In genomic region chr22:43419371-43420080, GRCh38 we compare ENCODE assay signal across 2 cellular contexts.
TF ChIP-seq lines count a peak whose summit lies in the region.

No MANE protein-coding gene starts in this region.

TF ChIP-seq in GM23338, 12 proteins besides CTCF, POLR2A, EP300 and RAD21:
- TF ChIP-seq, protein P1, sequence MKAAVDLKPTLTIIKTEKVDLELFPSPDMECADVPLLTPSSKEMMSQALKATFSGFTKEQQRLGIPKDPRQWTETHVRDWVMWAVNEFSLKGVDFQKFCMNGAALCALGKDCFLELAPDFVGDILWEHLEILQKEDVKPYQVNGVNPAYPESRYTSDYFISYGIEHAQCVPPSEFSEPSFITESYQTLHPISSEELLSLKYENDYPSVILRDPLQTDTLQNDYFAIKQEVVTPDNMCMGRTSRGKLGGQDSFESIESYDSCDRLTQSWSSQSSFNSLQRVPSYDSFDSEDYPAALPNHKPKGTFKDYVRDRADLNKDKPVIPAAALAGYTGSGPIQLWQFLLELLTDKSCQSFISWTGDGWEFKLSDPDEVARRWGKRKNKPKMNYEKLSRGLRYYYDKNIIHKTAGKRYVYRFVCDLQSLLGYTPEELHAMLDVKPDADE (IDR thresholded peaks at IDR 0.05) = no peak
- TF ChIP-seq ZNF114 (CRISPR knock-in tag; IDR thresholded peaks at IDR 0.05) = no peak
- no peak for TF ChIP-seq ZNF462 (CRISPR knock-in tag; IDR thresholded peaks at IDR 0.05)
- no peak for TF ChIP-seq STAT1 (IDR thresholded peaks at IDR 0.05; ENCODE audit: unreplicated experiment)
- TF ChIP-seq ZNF331 (CRISPR knock-in tag; IDR thresholded peaks at IDR 0.05; ENCODE audit: low read depth) = no peak
- TF ChIP-seq, protein P2, sequence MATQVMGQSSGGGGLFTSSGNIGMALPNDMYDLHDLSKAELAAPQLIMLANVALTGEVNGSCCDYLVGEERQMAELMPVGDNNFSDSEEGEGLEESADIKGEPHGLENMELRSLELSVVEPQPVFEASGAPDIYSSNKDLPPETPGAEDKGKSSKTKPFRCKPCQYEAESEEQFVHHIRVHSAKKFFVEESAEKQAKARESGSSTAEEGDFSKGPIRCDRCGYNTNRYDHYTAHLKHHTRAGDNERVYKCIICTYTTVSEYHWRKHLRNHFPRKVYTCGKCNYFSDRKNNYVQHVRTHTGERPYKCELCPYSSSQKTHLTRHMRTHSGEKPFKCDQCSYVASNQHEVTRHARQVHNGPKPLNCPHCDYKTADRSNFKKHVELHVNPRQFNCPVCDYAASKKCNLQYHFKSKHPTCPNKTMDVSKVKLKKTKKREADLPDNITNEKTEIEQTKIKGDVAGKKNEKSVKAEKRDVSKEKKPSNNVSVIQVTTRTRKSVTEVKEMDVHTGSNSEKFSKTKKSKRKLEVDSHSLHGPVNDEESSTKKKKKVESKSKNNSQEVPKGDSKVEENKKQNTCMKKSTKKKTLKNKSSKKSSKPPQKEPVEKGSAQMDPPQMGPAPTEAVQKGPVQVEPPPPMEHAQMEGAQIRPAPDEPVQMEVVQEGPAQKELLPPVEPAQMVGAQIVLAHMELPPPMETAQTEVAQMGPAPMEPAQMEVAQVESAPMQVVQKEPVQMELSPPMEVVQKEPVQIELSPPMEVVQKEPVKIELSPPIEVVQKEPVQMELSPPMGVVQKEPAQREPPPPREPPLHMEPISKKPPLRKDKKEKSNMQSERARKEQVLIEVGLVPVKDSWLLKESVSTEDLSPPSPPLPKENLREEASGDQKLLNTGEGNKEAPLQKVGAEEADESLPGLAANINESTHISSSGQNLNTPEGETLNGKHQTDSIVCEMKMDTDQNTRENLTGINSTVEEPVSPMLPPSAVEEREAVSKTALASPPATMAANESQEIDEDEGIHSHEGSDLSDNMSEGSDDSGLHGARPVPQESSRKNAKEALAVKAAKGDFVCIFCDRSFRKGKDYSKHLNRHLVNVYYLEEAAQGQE (IDR thresholded peaks at IDR 0.05; ENCODE audit: unreplicated experiment) = no peak
- no peak for TF ChIP-seq EZH2 (IDR thresholded peaks at IDR 0.05; ENCODE audit: low read depth, unreplicated experiment)
- no peak for TF ChIP-seq EZH2phosphoT487 (IDR thresholded peaks at IDR 0.05; ENCODE audit: unreplicated experiment)
- TF ChIP-seq NANOG (IDR thresholded peaks at IDR 0.05; ENCODE audit: borderline replicate concordance) = no peak
- no peak for TF ChIP-seq POLR2AphosphoS5 (IDR thresholded peaks at IDR 0.05; ENCODE audit: low read depth)
- no peak for TF ChIP-seq CREB1 (CRISPR knock-in tag; IDR thresholded peaks at IDR 0.05; ENCODE audit: low read depth)
- TF ChIP-seq JUNB (IDR thresholded peaks at IDR 0.05; ENCODE audit: unreplicated experiment) = no peak

TF ChIP-seq in H1, 55 proteins besides CTCF, POLR2A, EP300 and RAD21:
- TF ChIP-seq ATF3 (IDR thresholded peaks at IDR 0.05; ENCODE audit: insufficient read depth, low read depth, low read length) (no peak), ATF2 (IDR thresholded peaks at IDR 0.05; ENCODE audit: low read length) (no peak)
